In the genomic region with DNA sequence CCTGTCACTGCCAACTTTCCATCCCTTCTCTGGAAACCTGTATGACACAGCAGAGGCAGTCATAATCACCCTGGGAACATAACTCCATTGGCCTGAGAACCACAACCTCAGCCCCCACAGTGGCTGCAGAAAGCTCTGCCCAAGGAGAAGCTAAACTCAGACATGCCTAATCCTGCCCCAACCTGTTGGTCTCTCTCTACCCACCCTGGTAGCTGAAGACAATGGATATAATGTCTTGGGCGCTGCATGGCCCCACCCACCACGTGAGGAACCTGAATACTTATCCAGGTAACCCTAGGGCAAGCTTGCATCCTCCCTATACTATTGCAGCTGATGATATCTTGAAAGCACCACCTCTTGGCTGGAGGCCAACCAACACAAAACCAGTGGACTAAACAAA, we compare ENCODE assay signal across 26 cellular contexts.
"Had no signal": no experiment of that assay in that cellular context is flagged by ENCODE, and none has a peak within 500 bp of the region (broad histone marks: within the 10 kb centered on the region; RNA-seq: fewer than 3 reads in every experiment).

No MANE protein-coding gene starts in this region.

- H3K4me2 ChIP-seq: neural progenitor cell had no signal

- H3K4me1 ChIP-seq: neural progenitor cell, parathyroid adenoma, psoas muscle, right lobe of liver, sigmoid colon, stomach, thyroid gland, tibial nerve, upper lobe of left lung, vagina had no signal

- H3K9ac ChIP-seq: neural progenitor cell, parathyroid adenoma had no signal

- H3K27me3 Mint-ChIP-seq: progenitor cell of endocrine pancreas; stimulated activated naive B cell treated with anti-CD40 and anti-IgM and Interleukin-4, amounts not matched to agents 10 μg/mL and 1 μg/mL and 100 μg/mL, for 72 hours; stimulated activated naive CD8-positive, alpha-beta T cell treated with anti-CD3 and anti-CD28 coated beads, Interleukin-15, Interleukin-2, amounts not matched to agents 100 ng/mL and 50 ng/mL, for 24 hours had no signal

- H3K79me2 ChIP-seq: parathyroid adenoma had no signal

- H3K27ac ChIP-seq: neural progenitor cell, ovary, parathyroid adenoma, psoas muscle, right lobe of liver, sigmoid colon, stomach, thoracic aorta, thyroid gland, tibial nerve, upper lobe of left lung, vagina had no signal

- H3K27ac Mint-ChIP-seq: nephron; neural progenitor cell; progenitor cell of endocrine pancreas; stimulated activated effector memory CD8-positive, alpha-beta T cell treated with anti-CD3 and anti-CD28 coated beads, Interleukin-12 subunit alpha, Interleukin-12 subunit beta, amount 100 ng/mL, for 72 hours; stimulated activated naive B cell treated with anti-CD40 and anti-IgM and Interleukin-4, amounts not matched to agents 10 μg/mL and 1 μg/mL and 100 μg/mL, for 72 hours; stimulated activated naive CD8-positive, alpha-beta T cell treated with anti-CD3 and anti-CD28 coated beads, Interleukin-15, Interleukin-2, amounts not matched to agents 100 ng/mL and 50 ng/mL, for 24 hours had no signal

- H3K9me3 Mint-ChIP-seq: neural progenitor cell; stimulated activated effector memory CD8-positive, alpha-beta T cell treated with anti-CD3 and anti-CD28 coated beads, Interleukin-12 subunit alpha, Interleukin-12 subunit beta, amount 100 ng/mL, for 72 hours; stimulated activated naive CD8-positive, alpha-beta T cell treated with anti-CD3 and anti-CD28 coated beads, Interleukin-15, Interleukin-2, amounts not matched to agents 100 ng/mL and 50 ng/mL, for 24 hours had no signal

- H3K36me3 ChIP-seq: neural progenitor cell, ovary, right lobe of liver, sigmoid colon, stomach, thoracic aorta, thyroid gland, tibial nerve, upper lobe of left lung, vagina had no signal

- DNase-seq: occipital lobe; ovary; psoas muscle; right cardiac atrium; right lobe of liver; sigmoid colon; small intestine; stimulated activated CD4-positive, alpha-beta T cell treated with anti-CD3 and anti-CD28 coated beads, Interleukin-15, amount 100 ng/mL, for 24 hours; stimulated activated CD4-positive, alpha-beta T cell treated with anti-CD3 and anti-CD28 coated beads, Interleukin-2, amount 100 ng/mL, for 24 hours; stimulated activated CD4-positive, alpha-beta T cell treated with anti-CD3 and anti-CD28 coated beads, Interleukin-2, amount 100 ng/mL, for 48 hours; stimulated activated CD4-positive, alpha-beta T cell treated with anti-CD3 and anti-CD28 coated beads, Interleukin-4, amount 100 ng/mL, for 24 hours; stimulated activated naive B cell treated with anti-CD40 and anti-IgM and Interleukin-4, amounts not matched to agents 10 μg/mL and 1 μg/mL and 100 μg/mL, for 72 hours; stimulated activated naive CD4-positive, alpha-beta T cell treated with Interleukin-2 at 50 U/mL for 16 hours; stomach; thyroid gland; trophoblast cell; upper lobe of left lung had no signal

- H3K4me1 Mint-ChIP-seq: nephron; neural progenitor cell; stimulated activated effector memory CD8-positive, alpha-beta T cell treated with anti-CD3 and anti-CD28 coated beads, Interleukin-12 subunit alpha, Interleukin-12 subunit beta, amount 100 ng/mL, for 72 hours; stimulated activated naive B cell treated with anti-CD40 and anti-IgM and Interleukin-4, amounts not matched to agents 10 μg/mL and 1 μg/mL and 100 μg/mL, for 72 hours had no signal

- H3K4me3 ChIP-seq: neural progenitor cell, ovary, psoas muscle, right lobe of liver, sigmoid colon, stomach, thoracic aorta, thyroid gland, tibial nerve, upper lobe of left lung, vagina had no signal

- H3K4me3 Mint-ChIP-seq: nephron; neural progenitor cell; stimulated activated effector memory CD8-positive, alpha-beta T cell treated with anti-CD3 and anti-CD28 coated beads, Interleukin-12 subunit alpha, Interleukin-12 subunit beta, amount 100 ng/mL, for 72 hours; stimulated activated naive B cell treated with anti-CD40 and anti-IgM and Interleukin-4, amounts not matched to agents 10 μg/mL and 1 μg/mL and 100 μg/mL, for 72 hours; stimulated activated naive CD8-positive, alpha-beta T cell treated with anti-CD3 and anti-CD28 coated beads, Interleukin-15, Interleukin-2, amounts not matched to agents 100 ng/mL and 50 ng/mL, for 24 hours had no signal

- H2AFZ ChIP-seq: neural progenitor cell, parathyroid adenoma had no signal

- H3K36me3 Mint-ChIP-seq: neural progenitor cell; stimulated activated effector memory CD8-positive, alpha-beta T cell treated with anti-CD3 and anti-CD28 coated beads, Interleukin-12 subunit alpha, Interleukin-12 subunit beta, amount 100 ng/mL, for 72 hours; stimulated activated naive B cell treated with anti-CD40 and anti-IgM and Interleukin-4, amounts not matched to agents 10 μg/mL and 1 μg/mL and 100 μg/mL, for 72 hours had no signal

- ATAC-seq: psoas muscle; right cardiac atrium; right lobe of liver; stimulated activated effector memory CD8-positive, alpha-beta T cell treated with anti-CD3 and anti-CD28 coated beads, Interleukin-12 subunit alpha, Interleukin-12 subunit beta, amount 100 ng/mL, for 72 hours; stimulated activated naive B cell treated with anti-CD40 and anti-IgM and Interleukin-4, amounts not matched to agents 10 μg/mL and 1 μg/mL and 100 μg/mL, for 72 hours had no signal

- H3K27me3 ChIP-seq: neural progenitor cell, ovary, right lobe of liver, sigmoid colon, stomach, thyroid gland, tibial nerve, upper lobe of left lung, vagina had no signal

- H3K9me3 ChIP-seq: ovary, psoas muscle, right lobe of liver, sigmoid colon, thoracic aorta, thyroid gland, tibial nerve, upper lobe of left lung, vagina had no signal
